In genomic region chr3:9249273-9250192, GRCh38 we compare ENCODE assay signal across 8 cellular contexts.
DNase-seq lines count a peak whose midpoint lies in the region; FAIRE-seq and TF ChIP-seq lines count a peak whose summit lies in the region.

Gene SRGAP3, minus strand, starts transcription at chr3:9249646. Its CDS starts 695 bp downstream, at chr3:9248951.

- H3K4me2 ChIP-seq in Loucy (ENCODE audit: low read depth, low read length, poor library complexity, severe bottlenecking), result peak within 1 kb of the TSS; percentile 91

- H3K4me3 ChIP-seq in Loucy (ENCODE audit: low read length, poor library complexity, severe bottlenecking) (peak within 1 kb of the TSS; percentile 91), neuron (ENCODE audit: low read length) (peak within 1 kb of the TSS; percentile 77)

- peaks cover 6% of the 10 kb centered on the region for H4K20me1 ChIP-seq in Loucy (ENCODE audit: insufficient read depth, low read length, poor library complexity, severe bottlenecking)

- H3K36me3 ChIP-seq in Loucy (ENCODE audit: insufficient read depth, low read length) (no peaks in the 10 kb centered on the region), neuron (ENCODE audit: insufficient read depth, low read length) (peaks cover 6% of the 10 kb centered on the region)

- no peaks in the 10 kb centered on the region for H3K9me3 ChIP-seq in Loucy (ENCODE audit: insufficient read depth, low read depth, low read length)
- H3K9me3 ChIP-seq in neuron (ENCODE audit: low read length), result no peaks in the 10 kb centered on the region

- TF ChIP-seq POLR2A in H54 (IDR thresholded peaks at IDR 0.05; ENCODE audit: low read depth, low read length), result 0 out of 2 replicates have a peak, but pooled peaks have one; percentile 28

- peak within 1 kb of the TSS; percentile 87 for H2AFZ ChIP-seq in Loucy (ENCODE audit: low read length)
- peak within 1 kb of the TSS; percentile 22 for H2AFZ ChIP-seq in neuron (ENCODE audit: low read depth, low read length)

- TF ChIP-seq CTCF in Loucy (conservative IDR thresholded peaks at IDR 0.05; ENCODE audit: low read length), result peak; percentile 30

- peaks cover 37% of the 10 kb centered on the region for H3K4me1 ChIP-seq in Loucy (ENCODE audit: insufficient read depth, low read length, poor library complexity, severe bottlenecking)
- peaks cover 26% of the 10 kb centered on the region for H3K4me1 ChIP-seq in neuron (ENCODE audit: insufficient read depth, low read length)

- H3K79me2 ChIP-seq in Loucy (ENCODE audit: insufficient read depth, low read length), result peaks cover 49% of the 10 kb centered on the region

- no peaks in the 10 kb centered on the region for H3K27me3 ChIP-seq in Loucy (ENCODE audit: insufficient read depth, low read length, poor library complexity, severe bottlenecking)
- H3K27me3 ChIP-seq in neuron (ENCODE audit: insufficient read depth, low read length), result no peaks in the 10 kb centered on the region

- peak within 1 kb of the TSS; percentile 82 for H3K9ac ChIP-seq in Loucy (ENCODE audit: low read depth, low read length, poor library complexity, severe bottlenecking)

- DNase-seq in EH (ENCODE audit: low read depth), result peak; percentile 88
- DNase-seq in H54 (ENCODE audit: insufficient read length, low spot score), result peak; percentile 89
- DNase-seq in SHP77 (lab: John Stamatoyannopoulos, UW), result peak; percentile 46 to 53
- peak; percentile 41 for DNase-seq in activated gamma-delta T cell treated with anti-CD3 and anti-CD28 coated beads, Interleukin-2, amount 50 U/mL, for 16 hours (ENCODE audit: low read depth)
- peak; percentile 89 for DNase-seq in foreskin melanocyte
- DNase-seq in stromal cell of bone marrow (ENCODE audit: low read depth), result peak; percentile 90

- peaks cover 3% of the 10 kb centered on the region; the same call in 1 of the 2 replicates for H3F3A ChIP-seq in Loucy (ENCODE audit: low read depth)

- H3K9me2 ChIP-seq in Loucy (replicated peaks; ENCODE audit: low read depth, low read length), result no peaks in the 10 kb centered on the region

- FAIRE-seq in H54 (lab: Jason Lieb, UNC), result peak; percentile 80

Comparison
In these comparisons a context has a peak if more than half of its experiments do, and no peak if none do; other contexts are left out.
1. Peak in every context shown above with its lines: DNase-seq and H3K4me3 ChIP-seq.